9 cellular contexts compared by ENCODE assay signal in genomic region chr3:188266581-188267274, GRCh38.
DNase-seq lines count a peak whose midpoint lies in the region; FAIRE-seq and TF ChIP-seq lines count a peak whose summit lies in the region.
"Had no signal": no experiment of that assay in that cellular context is flagged by ENCODE, and none has a peak within 500 bp of the region (broad histone marks: within the 10 kb centered on the region; RNA-seq: fewer than 3 reads in every experiment).

No MANE protein-coding gene starts in this region.

- no peaks in the 10 kb centered on the region for H3K27me3 ChIP-seq in GM23248 (replicated peaks; ENCODE audit: insufficient read depth)
- no peaks in the 10 kb centered on the region for H3K27me3 ChIP-seq in spleen (replicated peaks in 1 of 7)

- TF ChIP-seq CTCF in kidney (IDR thresholded peaks at IDR 0.05; ENCODE audit: borderline replicate concordance, extremely low read depth, insufficient read depth) (no peak), spleen (IDR thresholded peaks at IDR 0.05 in 8 of 11, conservative IDR thresholded peaks at IDR 0.05 in 3 of 11) (no peak)

- H3K36me3 ChIP-seq in GM23248 (ENCODE audit: low read depth) (no peaks in the 10 kb centered on the region), kidney (ENCODE audit: control insufficient read depth in 1 of 2, insufficient read depth in 2 of 2, low read length in 2 of 2) (no peaks in the 10 kb centered on the region), spleen (no peaks in the 10 kb centered on the region)

- no peak for TF ChIP-seq POLR2A in spleen (IDR thresholded peaks at IDR 0.05)

- 10% methylated on average over 10 of the region's 10 CpGs for WGBS in GM23248 (ENCODE audit: low coverage in 1 of 2, low lambda C conversion rate in 2 of 2, missing lambda C conversion rate in 2 of 2), 2 experiments
- WGBS in spleen, 5 donors = 79 to 89% (median 83%) methylated on average over 10 of the region's 10 CpGs

- H3K27ac ChIP-seq in GM23248 (peak overlapping the region; percentile 97), caudate nucleus (ENCODE audit: low read depth, low read length) (peak overlapping the region; percentile 78), kidney (ENCODE audit: low read depth in 2 of 2, low read length in 2 of 2) (peak overlapping the region; percentile 46 to 87), spleen (peak overlapping the region in 7 of 8 donors; percentile 26 to 63 (median 51))

- peak overlapping the region; percentile 38; the same call in 1 of the 2 replicates for H2AFZ ChIP-seq in GM23248

- H3K4me3 ChIP-seq in GM23248 (peak overlapping the region; percentile 72), kidney (ENCODE audit: low read length in 2 of 2) (peak overlapping the region in 1 of 2 donors; percentile 4), spleen (no peak overlapping the region)

- H3K4me2 ChIP-seq in GM23248 (ENCODE audit: unreplicated experiment) = peak overlapping the region; percentile 94

- FAIRE-seq in kidney (lab: Jason Lieb, UNC) = no peak

- H3K9me2 ChIP-seq in GM23248 (ENCODE audit: insufficient read depth) = no peaks in the 10 kb centered on the region

- peak; percentile 86 for DNase-seq in GM23248
- no peak for DNase-seq in caudate nucleus (lab: John Stamatoyannopoulos, UW)
- DNase-seq in kidney = peak; percentile 76
- DNase-seq in spleen = no peak
- DNase-seq in NCI-H1092 (lab: John Stamatoyannopoulos, UW) = no peak
- no peak for DNase-seq in SW 1271 (lab: John Stamatoyannopoulos, UW)
- no peak for DNase-seq in NCI-H1436 (lab: John Stamatoyannopoulos, UW)
- no peak for DNase-seq in RPMI8226
- DNase-seq: DMS79 had no signal

- in situ Hi-C loops in GM23248 (cut with MboI) = loop anchor here (10.0 kb wide), 1 partner anchor 522 kb away; the partner anchor contains the start of gene BCL6

- peak overlapping the region; percentile 85 for H3K9ac ChIP-seq in GM23248
- H3K9ac ChIP-seq in kidney (ENCODE audit: low read length in 2 of 2) = peak overlapping the region in 1 of 2 donors; percentile 35

- H3F3A ChIP-seq in GM23248 (ENCODE audit: insufficient read depth) = peaks cover 94% of the 10 kb centered on the region

- H3K9me3 ChIP-seq in GM23248 (ENCODE audit: low read depth) (no peaks in the 10 kb centered on the region), kidney (ENCODE audit: control insufficient read depth in 1 of 2, low read length in 2 of 2) (no peaks in the 10 kb centered on the region), spleen (no peaks in the 10 kb centered on the region)

- intact Hi-C loops in kidney (cut with DNase I) (no loop called here), spleen (cut with DNase I; ENCODE audit: low total_unique reads) (no loop called here)

- peaks cover 31% of the 10 kb centered on the region for H3K79me2 ChIP-seq in GM23248 (ENCODE audit: insufficient read depth)

- no peaks in the 10 kb centered on the region for H4K20me1 ChIP-seq in GM23248 (ENCODE audit: insufficient read depth)

- H3K4me1 ChIP-seq in GM23248 (ENCODE audit: insufficient read depth) = peaks cover 95% of the 10 kb centered on the region
- peaks cover 27 to 41% of the 10 kb centered on the region in 2 donors for H3K4me1 ChIP-seq in kidney (ENCODE audit: control insufficient read depth in 1 of 2, insufficient read depth in 1 of 2, low read depth in 1 of 2, low read length in 2 of 2)
- H3K4me1 ChIP-seq in spleen = peaks cover 22 to 56% (median 37%) of the 10 kb centered on the region in 6 donors

Comparison
In these comparisons a context has a peak if more than half of its experiments do, and no peak if none do; other contexts are left out.
1. DNase-seq: peak in GM23248 (single experiment) and kidney (single experiment); none in caudate nucleus (0 of 61), spleen (single experiment), NCI-H1092 (single experiment), SW 1271 (0 of 2), NCI-H1436 (single experiment) and RPMI8226 (single experiment).
2. Peak in every context shown above with its lines, with median percentiles within 50 percentile points of each other: H3K27ac ChIP-seq.